Comparison of ENCODE assay signal across 19 cellular contexts in the genomic region with DNA sequence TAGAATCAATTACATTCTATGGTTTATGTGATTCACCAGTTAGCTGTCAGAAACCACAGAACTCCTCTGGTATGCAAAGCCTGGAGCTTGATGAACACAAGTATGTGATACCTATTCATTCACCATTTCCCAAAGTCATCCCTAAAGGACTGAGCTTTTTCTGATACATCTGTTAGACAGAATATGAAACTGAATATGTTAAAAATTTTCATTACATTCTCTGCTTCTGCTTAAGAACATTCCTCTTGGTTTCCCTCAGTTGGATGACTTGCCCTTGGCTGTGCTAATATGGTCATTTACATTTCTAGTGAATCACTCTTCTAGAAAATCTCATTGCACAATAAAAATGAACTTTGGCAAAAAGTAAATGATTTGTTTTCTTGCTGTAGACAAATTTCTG. TPM values are rescaled to one million over a fixed set of nuclear protein-coding genes. Genes with fewer than 3 reads are reported as not detected.
A peak's percentile ranks its signal among the peaks of the same experiment; 100 is the strongest.
DNase-seq lines count a peak whose midpoint lies in the region; ATAC-seq and TF ChIP-seq lines count a peak whose summit lies in the region.
"Had no signal": no experiment of that assay in that cellular context is flagged by ENCODE, and none has a peak within 500 bp of the region (broad histone marks: within the 10 kb centered on the region; RNA-seq: fewer than 3 reads in every experiment).

No MANE protein-coding gene starts in this region.

- H3K4me1 Mint-ChIP-seq in stimulated activated effector memory CD8-positive, alpha-beta T cell treated with anti-CD3 and anti-CD28 coated beads, Interleukin-12 subunit alpha, Interleukin-12 subunit beta, amount 100 ng/mL, for 72 hours: peaks cover 10% of the 10 kb centered on the region

- H3K27ac Mint-ChIP-seq in stimulated activated effector memory CD8-positive, alpha-beta T cell treated with anti-CD3 and anti-CD28 coated beads, Interleukin-12 subunit alpha, Interleukin-12 subunit beta, amount 100 ng/mL, for 72 hours: no peak overlapping the region
- H3K27ac Mint-ChIP-seq: activated naive CD4-positive, alpha-beta T cell treated with anti-CD3 and anti-CD28 coated beads, Interleukin-2, amount 50 U/mL, for 72 hours; GM23338; progenitor cell of endocrine pancreas had no signal

- H3K4me1 ChIP-seq in mesenchymal stem cell (ENCODE audit: control insufficient read depth, insufficient read depth, low read depth, low read length): peaks cover 3% of the 10 kb centered on the region
- H3K4me1 ChIP-seq: esophagus muscularis mucosa had no signal

- no peak for TF ChIP-seq CTCF in choroid plexus epithelial cell (conservative IDR thresholded peaks at IDR 0.05; ENCODE audit: low read depth, low read length)

- H2BK5ac ChIP-seq in mesenchymal stem cell (ENCODE audit: low read depth, low read length, poor library complexity, severe bottlenecking): no peak overlapping the region

- no peak overlapping the region for H4K91ac ChIP-seq in mesenchymal stem cell (ENCODE audit: low read length)

- no peak overlapping the region for H3K23ac ChIP-seq in mesenchymal stem cell (ENCODE audit: low read length in 2 of 2)

- no peak overlapping the region for H3K4ac ChIP-seq in mesenchymal stem cell (ENCODE audit: low read depth in 1 of 2, low read length in 2 of 2)

- no peak overlapping the region for H3K18ac ChIP-seq in mesenchymal stem cell (ENCODE audit: low read depth in 1 of 2, low read length in 2 of 2)

- no peak overlapping the region for H4K8ac ChIP-seq in mesenchymal stem cell (ENCODE audit: low read length)

- H3K9me3 ChIP-seq in mesenchymal stem cell (ENCODE audit: control insufficient read depth, low read length): no peaks in the 10 kb centered on the region
- H3K9me3 ChIP-seq: esophagus muscularis mucosa had no signal

- H3K4me3 Mint-ChIP-seq in stimulated activated effector memory CD8-positive, alpha-beta T cell treated with anti-CD3 and anti-CD28 coated beads, Interleukin-12 subunit alpha, Interleukin-12 subunit beta, amount 100 ng/mL, for 72 hours: no peak overlapping the region
- H3K4me3 Mint-ChIP-seq: GM23338 had no signal

- H3K36me3 ChIP-seq in mesenchymal stem cell (ENCODE audit: control insufficient read depth in 1 of 2, insufficient read depth in 2 of 2, low read depth in 1 of 2, low read length in 2 of 2): no peaks in the 10 kb centered on the region
- H3K36me3 ChIP-seq: esophagus muscularis mucosa, WERI-Rb-1 had no signal

- no peak overlapping the region for H3K14ac ChIP-seq in mesenchymal stem cell (ENCODE audit: low read length in 2 of 2)

- H3K27me3 ChIP-seq in mesenchymal stem cell (ENCODE audit: control insufficient read depth in 1 of 2, insufficient read depth in 1 of 2, low read length in 2 of 2): no peaks in the 10 kb centered on the region
- H3K27me3 ChIP-seq: esophagus muscularis mucosa had no signal

- no peak overlapping the region for H2BK15ac ChIP-seq in mesenchymal stem cell (ENCODE audit: low read depth, poor library complexity, severe bottlenecking)

- no peak overlapping the region for H2BK12ac ChIP-seq in mesenchymal stem cell (ENCODE audit: low read length in 2 of 2)

- no peaks in the 10 kb centered on the region for H3K79me1 ChIP-seq in mesenchymal stem cell (replicated peaks; ENCODE audit: low read length, poor library complexity, severe bottlenecking)

- no peaks in the 10 kb centered on the region for H3K36me3 Mint-ChIP-seq in stimulated activated effector memory CD8-positive, alpha-beta T cell treated with anti-CD3 and anti-CD28 coated beads, Interleukin-12 subunit alpha, Interleukin-12 subunit beta, amount 100 ng/mL, for 72 hours

- H2AFZ ChIP-seq in mesenchymal stem cell (ENCODE audit: low read depth, low read length): no peak overlapping the region
- H2AFZ ChIP-seq: GM23338 had no signal

- H3K9ac ChIP-seq in mesenchymal stem cell (ENCODE audit: low read length): no peak overlapping the region

- H3K4me3 ChIP-seq in choroid plexus epithelial cell (ENCODE audit: low read depth, low read length) (no peak overlapping the region), mesenchymal stem cell (ENCODE audit: insufficient read depth in 1 of 2, low read depth in 1 of 2, low read length in 2 of 2) (no peak overlapping the region)
- H3K4me3 ChIP-seq: esophagus muscularis mucosa, GM23338 had no signal

- H3K27ac ChIP-seq in mesenchymal stem cell (ENCODE audit: low read length, poor library complexity, severe bottlenecking): peak overlapping the region; percentile 86
- H3K27ac ChIP-seq: C4-2B, esophagus muscularis mucosa, WERI-Rb-1 had no signal

- H2BK120ac ChIP-seq in mesenchymal stem cell (ENCODE audit: low read depth, low read length): no peak overlapping the region

- ATAC-seq in HG03097 (IDR thresholded peaks at IDR 0.05; ENCODE audit: low FRiP score, unreplicated experiment): no peak
- no peak for ATAC-seq in stimulated activated effector memory CD8-positive, alpha-beta T cell treated with anti-CD3 and anti-CD28 coated beads, Interleukin-12 subunit alpha, Interleukin-12 subunit beta, amount 100 ng/mL, for 72 hours
- ATAC-seq: GM23338 had no signal

- H3K4me2 ChIP-seq in mesenchymal stem cell (ENCODE audit: low read length, poor library complexity, severe bottlenecking): no peak overlapping the region
- H3K4me2 ChIP-seq: GM23338 had no signal

- no peaks in the 10 kb centered on the region for H3K9me3 Mint-ChIP-seq in stimulated activated effector memory CD8-positive, alpha-beta T cell treated with anti-CD3 and anti-CD28 coated beads, Interleukin-12 subunit alpha, Interleukin-12 subunit beta, amount 100 ng/mL, for 72 hours
- H3K9me3 Mint-ChIP-seq: GM23338 had no signal

- H2AK5ac ChIP-seq in mesenchymal stem cell (ENCODE audit: low read length, severe bottlenecking): no peak overlapping the region

- DNase-seq in AG20443 (ENCODE audit: low spot score) (peak; percentile 56), M059J (ENCODE audit: low read depth) (peak; percentile 70), choroid plexus epithelial cell (ENCODE audit: low read depth) (peak; percentile 87), mesenchymal stem cell (peak; percentile 21), hypothalamus (lab: John Stamatoyannopoulos, UW) (no peak), DMS114 treated with DMSO at 0.1 percent for 48 hours (lab: John Stamatoyannopoulos, UW; ENCODE audit: unreplicated experiment) (no peak)
- DNase-seq in stimulated activated effector memory CD8-positive, alpha-beta T cell treated with anti-CD3 and anti-CD28 coated beads, Interleukin-12 subunit alpha, Interleukin-12 subunit beta, amount 100 ng/mL, for 72 hours (ENCODE audit: low spot score in 2 of 2): no peak
- DNase-seq: MM.1S; stimulated activated CD4-positive, alpha-beta T cell treated with anti-CD3 and anti-CD28 coated beads, Interleukin-1b, Interleukin-23, amount 100 ng/mL, for 48 hours; WERI-Rb-1 had no signal

RNA-seq across cellular contexts. Expression of a gene that starts 10.8 kb away (rescaled TPM):
- total RNA-seq in M059J (2014; rRNA removed; shearing (Covaris generic)): not detected in 2 replicates
- not detected for polyA plus RNA-seq in mesenchymal stem cell (2013, experiment 1 of 2)
- not detected for polyA plus RNA-seq in mesenchymal stem cell (2013, experiment 2 of 2)
- total RNA-seq: activated naive CD4-positive, alpha-beta T cell treated with anti-CD3 and anti-CD28 coated beads, Interleukin-2, amount 50 U/mL, for 72 hours; esophagus muscularis mucosa; G401; mononuclear cell; urinary bladder had no signal

Comparison
In these comparisons a context has a peak if more than half of its experiments do, and no peak if none do; other contexts are left out.
1. DNase-seq: peak in AG20443 (single experiment), M059J (single experiment), choroid plexus epithelial cell (single experiment) and mesenchymal stem cell (single experiment); none in hypothalamus (0 of 51), DMS114 treated with DMSO at 0.1 percent for 48 hours (single experiment) and stimulated activated effector memory CD8-positive, alpha-beta T cell treated with anti-CD3 and anti-CD28 coated beads, Interleukin-12 subunit alpha, Interleukin-12 subunit beta, amount 100 ng/mL, for 72 hours (0 of 2).